Comparison of ENCODE assay signal across 1 cellular context in the genomic region with DNA sequence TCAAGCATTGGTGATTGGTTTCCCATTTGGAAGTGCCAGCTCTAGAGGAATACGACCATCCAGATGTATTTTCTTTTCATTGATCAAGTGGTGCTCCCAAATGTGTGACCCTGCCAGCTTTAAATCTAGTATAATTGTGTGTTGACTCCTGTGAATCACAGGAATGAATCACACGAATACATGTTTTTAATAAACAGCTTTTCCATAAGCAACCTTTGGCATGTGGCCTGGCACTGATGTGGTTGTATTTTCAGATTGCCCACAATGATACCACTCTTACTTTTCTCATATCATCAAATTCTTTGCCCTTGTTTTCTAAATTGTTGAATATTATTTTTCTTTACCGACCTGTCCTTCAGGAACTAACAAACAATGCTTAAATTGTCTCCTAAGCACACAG.
TF ChIP-seq lines count a peak whose summit lies in the region.

No MANE protein-coding gene starts in this region.

TF ChIP-seq in HepG2, 621 proteins besides CTCF, POLR2A, EP300 and RAD21 (continued from another document):
- TF ChIP-seq, protein P1, sequence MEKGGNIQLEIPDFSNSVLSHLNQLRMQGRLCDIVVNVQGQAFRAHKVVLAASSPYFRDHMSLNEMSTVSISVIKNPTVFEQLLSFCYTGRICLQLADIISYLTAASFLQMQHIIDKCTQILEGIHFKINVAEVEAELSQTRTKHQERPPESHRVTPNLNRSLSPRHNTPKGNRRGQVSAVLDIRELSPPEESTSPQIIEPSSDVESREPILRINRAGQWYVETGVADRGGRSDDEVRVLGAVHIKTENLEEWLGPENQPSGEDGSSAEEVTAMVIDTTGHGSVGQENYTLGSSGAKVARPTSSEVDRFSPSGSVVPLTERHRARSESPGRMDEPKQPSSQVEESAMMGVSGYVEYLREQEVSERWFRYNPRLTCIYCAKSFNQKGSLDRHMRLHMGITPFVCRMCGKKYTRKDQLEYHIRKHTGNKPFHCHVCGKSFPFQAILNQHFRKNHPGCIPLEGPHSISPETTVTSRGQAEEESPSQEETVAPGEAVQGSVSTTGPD (CRISPR knock-in tag; IDR thresholded peaks at IDR 0.05) = no peak
- TF ChIP-seq ZNF484 (CRISPR knock-in tag; IDR thresholded peaks at IDR 0.05; ENCODE audit: borderline replicate concordance, low read depth) (no peak), PAF1 (CRISPR knock-in tag; IDR thresholded peaks at IDR 0.05) (no peak), ZBTB44 (CRISPR knock-in tag; IDR thresholded peaks at IDR 0.05) (no peak), CHD2 (IDR thresholded peaks at IDR 0.05; ENCODE audit: low read depth, low read length) (no peak)
